18 cellular contexts compared by ENCODE assay signal in the genomic region with DNA sequence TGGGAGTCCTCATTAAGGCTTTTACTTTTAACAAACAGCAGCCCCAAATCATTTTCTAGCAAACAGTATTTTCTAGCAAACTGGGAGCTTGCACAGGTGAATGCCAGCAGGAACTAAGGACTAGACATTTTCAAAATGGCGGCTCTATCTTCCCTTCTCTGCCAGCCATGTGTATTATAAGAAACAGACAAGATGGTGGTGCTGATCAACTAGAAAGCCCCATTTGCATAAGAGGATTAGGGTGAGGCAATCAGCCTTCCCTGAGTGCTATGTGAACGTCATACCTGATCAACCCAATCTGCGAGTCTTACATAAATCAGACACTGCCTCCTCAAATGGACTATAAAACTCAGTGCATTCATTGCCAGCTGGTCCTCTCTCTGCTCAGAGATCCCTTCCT.
DNase-seq lines count a peak whose midpoint lies in the region; ATAC-seq and TF ChIP-seq lines count a peak whose summit lies in the region.
"Had no signal": no experiment of that assay in that cellular context is flagged by ENCODE, and none has a peak within 500 bp of the region (broad histone marks: within the 10 kb centered on the region; RNA-seq: fewer than 3 reads in every experiment).

No MANE protein-coding gene starts in this region.

- no peak overlapping the region for H4K8ac ChIP-seq in neuronal stem cell (ENCODE audit: low read depth, low read length)

- H2BK120ac ChIP-seq in neuronal stem cell (ENCODE audit: low read depth, low read length): no peak overlapping the region

- intact Hi-C loops in PC-9 (cut with micrococcal nuclease; ENCODE audit: unreplicated experiment) (no loop called here), mammary epithelial cell (cut with micrococcal nuclease) (no loop called here)

- H3K9me3 ChIP-seq in PC-9 (ENCODE audit: insufficient read depth, low read depth) (no peaks in the 10 kb centered on the region), mammary epithelial cell (replicated peaks; ENCODE audit: insufficient read depth, low read length) (no peaks in the 10 kb centered on the region), neuronal stem cell (replicated peaks in 1 of 2; ENCODE audit: control insufficient read depth in 2 of 2, insufficient read depth in 1 of 2, low read depth in 1 of 2, low read length in 2 of 2) (no peaks in the 10 kb centered on the region)
- H3K9me3 ChIP-seq: A549, BLaER1 had no signal

- H3K4me2 ChIP-seq in PC-9 (no peak overlapping the region), mammary epithelial cell (ENCODE audit: insufficient read depth, low read depth, low read length) (no peak overlapping the region), neuronal stem cell (ENCODE audit: insufficient read depth, low read length, poor library complexity, severe bottlenecking) (no peak overlapping the region)
- H3K4me2 ChIP-seq: A549, BLaER1 had no signal

- no peaks in the 10 kb centered on the region; the same call in 1 of the 2 replicates for H4K20me1 ChIP-seq in PC-9 (ENCODE audit: insufficient read depth)
- no peaks in the 10 kb centered on the region for H4K20me1 ChIP-seq in mammary epithelial cell (ENCODE audit: insufficient read depth, low read length)
- H4K20me1 ChIP-seq: BLaER1 had no signal

- in situ Hi-C loops in mammary epithelial cell (cut with MboI; ENCODE audit: low sequenced_read_pairs in 2 of 2): no loop called here

- dilution Hi-C loops in mammary epithelial cell (cut with HindIII; ENCODE audit: low sequenced_read_pairs): no loop called here

- DNase-seq in NCI-H82 (lab: John Stamatoyannopoulos, UW) (peak; percentile 28), NCI-H82 treated with DMSO at 0.1 percent for 48 hours (lab: John Stamatoyannopoulos, UW; ENCODE audit: unreplicated experiment) (no peak), PC-9 (no peak), epithelial cell of esophagus (ENCODE audit: low read depth) (peak; percentile 10), mammary epithelial cell (no peak), neuronal stem cell (ENCODE audit: low spot score) (no peak), left lobe of liver (ENCODE audit: low spot score) (no peak)
- DNase-seq: CD4-positive, alpha-beta memory T cell; DMS153; DMS79; GDM1; GM23248; H7 had no signal

- no peak overlapping the region for H3K14ac ChIP-seq in neuronal stem cell (ENCODE audit: low read length)

- peaks cover 6% of the 10 kb centered on the region; the same call in 1 of the 2 replicates for H3F3A ChIP-seq in PC-9 (ENCODE audit: insufficient read depth, low read depth)

- H2AFZ ChIP-seq in PC-9 (peak overlapping the region; percentile 29; the same call in 1 of the 2 replicates), mammary epithelial cell (ENCODE audit: low read depth, low read length) (no peak overlapping the region), neuronal stem cell (ENCODE audit: low read length) (no peak overlapping the region)
- H2AFZ ChIP-seq: GM23248 had no signal

- no peaks in the 10 kb centered on the region for H3K9me2 ChIP-seq in PC-9 (ENCODE audit: insufficient read depth)

- no peak overlapping the region for H3K9ac ChIP-seq in mammary epithelial cell (ENCODE audit: insufficient read depth, low read length)
- H3K9ac ChIP-seq in neuronal stem cell (ENCODE audit: low read depth, low read length, poor library complexity): no peak overlapping the region
- H3K9ac ChIP-seq: BLaER1, GM23248 had no signal

- POLR2A ChIA-PET in PC-9 (lab: Charles Lee; ENCODE audit: unreplicated experiment): no interaction called here

- no peak overlapping the region for H4K91ac ChIP-seq in neuronal stem cell (ENCODE audit: low read depth, low read length, poor library complexity)

- H2BK5ac ChIP-seq in neuronal stem cell (ENCODE audit: low read length): no peak overlapping the region

- no peak overlapping the region for H2BK15ac ChIP-seq in neuronal stem cell (ENCODE audit: low read length)

- no peak overlapping the region for H3K4me3 ChIP-seq in PC-9
- H3K4me3 ChIP-seq in epithelial cell of esophagus (ENCODE audit: low read length): no peak overlapping the region
- H3K4me3 ChIP-seq in mammary epithelial cell (replicated peaks in 1 of 3; ENCODE audit: insufficient read depth in 1 of 3, low read depth in 2 of 3, low read length in 3 of 3): no peak overlapping the region
- no peak overlapping the region for H3K4me3 ChIP-seq in neuronal stem cell (ENCODE audit: low read length in 2 of 2)
- H3K4me3 ChIP-seq: A549, BLaER1, GM23248 had no signal

- H3K27me3 ChIP-seq in PC-9 (ENCODE audit: insufficient read depth, low read depth): no peaks in the 10 kb centered on the region
- H3K27me3 ChIP-seq in mammary epithelial cell (ENCODE audit: insufficient read depth, low read length): no peaks in the 10 kb centered on the region
- H3K27me3 ChIP-seq in neuronal stem cell (ENCODE audit: control insufficient read depth in 3 of 3, insufficient read depth in 3 of 3, low read depth in 1 of 3, low read length in 3 of 3): no peaks in the 10 kb centered on the region
- H3K27me3 ChIP-seq: BLaER1 had no signal

- no TSS peak for BruUV-seq in PC-9 (replicated peaks; lab: Mats Ljungman, UMichigan)
- no TSS peak for BruUV-seq in mammary epithelial cell (replicated peaks; lab: Mats Ljungman, UMichigan)

- H3K18ac ChIP-seq in neuronal stem cell (ENCODE audit: low read length): no peak overlapping the region

- no peak overlapping the region for H2AK5ac ChIP-seq in neuronal stem cell (ENCODE audit: low read depth, low read length)

- ATAC-seq in left lobe of liver: no peak
- ATAC-seq in HG03095 (IDR thresholded peaks at IDR 0.05; ENCODE audit: unreplicated experiment): no peak
- ATAC-seq: A549 had no signal

- H3K27ac ChIP-seq in PC-9 (no peak overlapping the region), mammary epithelial cell (ENCODE audit: insufficient read depth, low read depth, low read length) (no peak overlapping the region), neuronal stem cell (replicated peaks; ENCODE audit: low read length) (no peak overlapping the region)
- H3K27ac ChIP-seq: 22Rv1, A549, BLaER1, GM23248, HL-60 had no signal

- H2BK12ac ChIP-seq in neuronal stem cell (ENCODE audit: low read length): no peak overlapping the region

- no peaks in the 10 kb centered on the region for H3K36me3 ChIP-seq in PC-9 (ENCODE audit: low read depth)
- no peaks in the 10 kb centered on the region for H3K36me3 ChIP-seq in mammary epithelial cell (ENCODE audit: insufficient read depth, low read length)
- H3K36me3 ChIP-seq in neuronal stem cell (replicated peaks in 1 of 2; ENCODE audit: control insufficient read depth in 2 of 2, insufficient read depth in 2 of 2, low read length in 2 of 2): no peaks in the 10 kb centered on the region
- H3K36me3 ChIP-seq: BLaER1 had no signal

- 98% methylated on average over 3 of the region's 3 CpGs for WGBS in mammary epithelial cell (ENCODE audit: low coverage, missing lambda C conversion rate)
- no CpG with 5 or more reads among the region's 3 CpGs for WGBS in neuronal stem cell (ENCODE audit: extremely low coverage in 2 of 2, insufficient read length in 2 of 2, insufficient replicate concordance in 1 of 2), 2 donors

- no peaks in the 10 kb centered on the region for H3K79me1 ChIP-seq in neuronal stem cell (ENCODE audit: low read depth, low read length)

- CTCF ChIA-PET in PC-9 (lab: Charles Lee) (no interaction called here), mammary epithelial cell (lab: Charles Lee; ENCODE audit: low non-redundant PET) (no interaction called here)

- peaks cover 21% of the 10 kb centered on the region for H3K4me1 ChIP-seq in PC-9 (replicated peaks; ENCODE audit: insufficient read depth)
- H3K4me1 ChIP-seq in mammary epithelial cell (ENCODE audit: insufficient read depth, low read length): peaks cover 36% of the 10 kb centered on the region
- H3K4me1 ChIP-seq in neuronal stem cell (ENCODE audit: control insufficient read depth in 2 of 2, insufficient read depth in 1 of 2, low read depth in 1 of 2, low read length in 2 of 2): peaks cover 0 to 2% of the 10 kb centered on the region in 2 donors
- H3K4me1 ChIP-seq: A549, BLaER1 had no signal

- no peaks in the 10 kb centered on the region for H3K79me2 ChIP-seq in PC-9 (ENCODE audit: low read depth)
- H3K79me2 ChIP-seq in mammary epithelial cell (ENCODE audit: insufficient read depth, low read length): no peaks in the 10 kb centered on the region

- TF ChIP-seq CTCF in PC-9 (conservative IDR thresholded peaks at IDR 0.05) (no peak), epithelial cell of esophagus (IDR thresholded peaks at IDR 0.05; ENCODE audit: insufficient read depth, low read depth, low read length, missing control alignments) (no peak), mammary epithelial cell (conservative IDR thresholded peaks at IDR 0.05 in 1 of 2, IDR thresholded peaks at IDR 0.05 in 1 of 2; ENCODE audit: extremely low read depth in 1 of 2, insufficient read depth in 1 of 2, low read depth in 1 of 2, low read length in 2 of 2) (no peak)

- no peak overlapping the region for H3K4ac ChIP-seq in neuronal stem cell (ENCODE audit: low read length)

- no peak overlapping the region for H3K23ac ChIP-seq in neuronal stem cell (ENCODE audit: low read depth, low read length, poor library complexity)

Comparison
In these comparisons a context has a peak if more than half of its experiments do, and no peak if none do; other contexts are left out.
1. DNase-seq: peak in NCI-H82 (single experiment) and epithelial cell of esophagus (single experiment); none in NCI-H82 treated with DMSO at 0.1 percent for 48 hours (single experiment), PC-9 (0 of 2), mammary epithelial cell (single experiment), neuronal stem cell (single experiment) and left lobe of liver (single experiment).